Comparison of ENCODE assay signal across 15 cellular contexts in genomic region chr2:190379249-190379964, GRCh38. TPM values are rescaled to one million over a fixed set of nuclear protein-coding genes. Genes with fewer than 3 reads are reported as not detected.
DNase-seq lines count a peak whose midpoint lies in the region; ATAC-seq and TF ChIP-seq lines count a peak whose summit lies in the region.
"Had no signal": no experiment of that assay in that cellular context is flagged by ENCODE, and none has a peak within 500 bp of the region (broad histone marks: within the 10 kb centered on the region; RNA-seq: fewer than 3 reads in every experiment).

No MANE protein-coding gene starts in this region.

- no peaks in the 10 kb centered on the region for H3K9me1 ChIP-seq in IMR-90 (ENCODE audit: insufficient read depth, low read length)

- no peak overlapping the region for H3K9ac ChIP-seq in IMR-90 (ENCODE audit: low read depth, low read length)
- H3K9ac ChIP-seq: BLaER1 had no signal

- H2AK9ac ChIP-seq in IMR-90 (replicated peaks; ENCODE audit: low read depth, low read length, poor library complexity): no peak overlapping the region

- H2BK120ac ChIP-seq in IMR-90 (ENCODE audit: low read depth, low read length): no peak overlapping the region

- TF ChIP-seq CTCF in IMR-90 (conservative IDR thresholded peaks at IDR 0.05; ENCODE audit: low read depth, low read length) (no peak), VCaP (conservative IDR thresholded peaks at IDR 0.05) (no peak), left lung (IDR thresholded peaks at IDR 0.05) (no peak)

- no peak overlapping the region for H3K23ac ChIP-seq in IMR-90 (ENCODE audit: low read depth, low read length)

- H3K27ac ChIP-seq in IMR-90 (ENCODE audit: insufficient read depth, low read length) (no peak overlapping the region), VCaP (peak overlapping the region; percentile 40; the same call in 1 of the 2 replicates), left lung (peak overlapping the region in 1 of 2 donors; percentile 23)
- H3K27ac ChIP-seq: BLaER1, colonic mucosa, psoas muscle had no signal

- H3K9me3 ChIP-seq in IMR-90 (ENCODE audit: control insufficient read depth, insufficient read depth, low read length): no peaks in the 10 kb centered on the region
- no peaks in the 10 kb centered on the region for H3K9me3 ChIP-seq in left lung
- H3K9me3 ChIP-seq: BLaER1, colonic mucosa, psoas muscle had no signal

- H3K79me1 ChIP-seq in IMR-90 (ENCODE audit: low read depth in 1 of 2, low read length in 2 of 2): no peaks in the 10 kb centered on the region

- no peak for TF ChIP-seq RAD21 in IMR-90 (IDR thresholded peaks at IDR 0.05; ENCODE audit: low read length)

- POLR2A ChIA-PET in IMR-90 (lab: Charles Lee; ENCODE audit: unreplicated experiment): no interaction called here

- 0 out of 3 replicates have a peak overlapping the region, but pooled peaks have one; percentile 7 for H2BK15ac ChIP-seq in IMR-90 (ENCODE audit: low read depth, low read length)

- H3K4ac ChIP-seq in IMR-90 (ENCODE audit: low read depth, low read length): no peak overlapping the region

- intact Hi-C loops in IMR-90 (cut with micrococcal nuclease) (no loop called here), left lung (cut with DNase I) (no loop called here)

- no peak for TF ChIP-seq POLR2A in IMR-90 (IDR thresholded peaks at IDR 0.05; ENCODE audit: low read depth, low read length)

- DNase-seq in DMS153 (lab: John Stamatoyannopoulos, UW) (peak; percentile 57), IMR-90 (peak; percentile 57), left lung (peak in 1 of 2 donors; percentile 82), ACHN (no peak), T-helper 9 cell (no peak)
- DNase-seq in activated CD8-positive, alpha-beta memory T cell treated with anti-CD3 and anti-CD28 coated beads, Interleukin-2, amount 50 U/mL, for 4 hours: no peak
- DNase-seq: activated CD4-positive, alpha-beta memory T cell treated with anti-CD3 and anti-CD28 coated beads, Interleukin-2, amount 10 ng/mL, durations not matched to agents 7 days and 5 days; colonic mucosa; NCI-H1436; psoas muscle; stimulated activated CD4-positive, alpha-beta T cell treated with anti-CD3 and anti-CD28 coated beads, Interleukin-4, amount 100 ng/mL, for 4 hours; stimulated activated naive CD4-positive, alpha-beta T cell treated with Interleukin-2 at 50 U/mL for 16 hours had no signal

- H2BK20ac ChIP-seq in IMR-90 (ENCODE audit: low read depth, low read length): no peak overlapping the region

- H3K14ac ChIP-seq in IMR-90 (replicated peaks; ENCODE audit: low read depth, low read length): no peak overlapping the region

- in situ Hi-C loops in IMR-90 (cut with MboI; ENCODE audit: low sequenced_read_pairs) (loop anchor here (10.0 kb wide), 1 partner anchor 295 kb away; no protein-coding TSS in a partner anchor), ACHN (cut with HindIII; ENCODE audit: low pct_ligation_motif_present, low pct_unique_long_range_greater_than_20kb, low sequenced_read_pairs) (no loop called here)

- no peak overlapping the region for H3K4me2 ChIP-seq in IMR-90 (ENCODE audit: low read depth, low read length)
- H3K4me2 ChIP-seq: BLaER1 had no signal

- peak overlapping the region; percentile 2 for H2AFZ ChIP-seq in IMR-90 (replicated peaks; ENCODE audit: low read length, poor library complexity)

- H4K8ac ChIP-seq in IMR-90 (ENCODE audit: low read depth in 2 of 2, low read length in 2 of 2): no peak overlapping the region

- H4K20me1 ChIP-seq in IMR-90 (ENCODE audit: insufficient read depth, low read length): no peaks in the 10 kb centered on the region
- H4K20me1 ChIP-seq: BLaER1 had no signal

- no peak overlapping the region for H3K56ac ChIP-seq in IMR-90 (ENCODE audit: extremely low read depth, insufficient read depth, low read length)

- no peak overlapping the region for H4K91ac ChIP-seq in IMR-90 (ENCODE audit: insufficient read depth, low read depth, low read length)

- no peak overlapping the region for H3K4me3 ChIP-seq in IMR-90 (ENCODE audit: insufficient read depth, low read depth, low read length)
- no peak overlapping the region for H3K4me3 ChIP-seq in left lung
- H3K4me3 ChIP-seq: BLaER1, colonic mucosa, psoas muscle had no signal

- H3K36me3 ChIP-seq in IMR-90 (ENCODE audit: control insufficient read depth, insufficient read depth, low read length) (no peaks in the 10 kb centered on the region), left lung (no peaks in the 10 kb centered on the region)
- H3K36me3 ChIP-seq: BLaER1, colonic mucosa had no signal

- ATAC-seq in IMR-90 (ENCODE audit: low read depth): peak; percentile 64
- peak; percentile 95 for ATAC-seq in left lung
- ATAC-seq in GM21529 (IDR thresholded peaks at IDR 0.05; ENCODE audit: unreplicated experiment): no peak

- H4K5ac ChIP-seq in IMR-90 (ENCODE audit: low read depth, low read length): no peak overlapping the region

- no peak overlapping the region for H2BK5ac ChIP-seq in IMR-90 (ENCODE audit: low read depth, low read length, poor library complexity, severe bottlenecking)

- no TSS peak for BruUV-seq in IMR-90 (replicated peaks; lab: Mats Ljungman, UMichigan)

- CTCF ChIA-PET in IMR-90 (lab: Yijun Ruan, JAX): no interaction called here

- H3K18ac ChIP-seq in IMR-90 (ENCODE audit: low read depth, low read length): no peak overlapping the region

- no CpG with 5 or more reads among the region's 10 CpGs for WGBS in IMR-90 (ENCODE audit: extremely low coverage in 2 of 2, insufficient read length in 1 of 2), 2 experiments

- dilution Hi-C loops in IMR-90 (cut with HindIII; ENCODE audit: low sequenced_read_pairs, unreplicated experiment): no loop called here

- no peak overlapping the region for H2AK5ac ChIP-seq in IMR-90 (ENCODE audit: low read depth, low read length)

- no peaks in the 10 kb centered on the region for H3K27me3 ChIP-seq in IMR-90 (ENCODE audit: control insufficient read depth, insufficient read depth, low read length)
- H3K27me3 ChIP-seq in left lung: no peaks in the 10 kb centered on the region
- H3K27me3 ChIP-seq: BLaER1, colonic mucosa had no signal

- H3K4me1 ChIP-seq in IMR-90 (ENCODE audit: control insufficient read depth, insufficient read depth, low read length) (no peaks in the 10 kb centered on the region), left lung (no peaks in the 10 kb centered on the region)
- H3K4me1 ChIP-seq: BLaER1, colonic mucosa, psoas muscle had no signal

TF ChIP-seq in IMR-90, 13 proteins besides CTCF, POLR2A, EP300 and RAD21:
- TF ChIP-seq BHLHE40 (IDR thresholded peaks at IDR 0.05; ENCODE audit: low read depth, low read length): no peak
- no peak for TF ChIP-seq USF2 (IDR thresholded peaks at IDR 0.05; ENCODE audit: low read depth, low read length)
- TF ChIP-seq FOS (IDR thresholded peaks at IDR 0.05; ENCODE audit: low read depth, low read length): no peak
- TF ChIP-seq NFE2L2 (IDR thresholded peaks at IDR 0.05; ENCODE audit: low read depth, low read length): no peak
- no peak for TF ChIP-seq CEBPB (IDR thresholded peaks at IDR 0.05; ENCODE audit: low read depth, low read length)
- no peak for TF ChIP-seq ELK1 (IDR thresholded peaks at IDR 0.05; ENCODE audit: borderline replicate concordance, low read depth, low read length)
- no peak for TF ChIP-seq RCOR1 (IDR thresholded peaks at IDR 0.05; ENCODE audit: insufficient replicate concordance, low read length)
- TF ChIP-seq MXI1 (IDR thresholded peaks at IDR 0.05; ENCODE audit: borderline replicate concordance, low read depth, low read length): no peak
- TF ChIP-seq RFX5 (IDR thresholded peaks at IDR 0.05; ENCODE audit: low read depth, low read length): no peak
- no peak for TF ChIP-seq SMC3 (IDR thresholded peaks at IDR 0.05; ENCODE audit: low read depth, low read length)
- no peak for TF ChIP-seq MAFK (IDR thresholded peaks at IDR 0.05; ENCODE audit: low read depth, low read length)

RNA-seq across cellular contexts. Expression of gene MFSD6, which starts 28.7 kb away (rescaled TPM):
- total RNA-seq in IMR-90 (2012; rRNA removed) (7.7 and 8.1 TPM in 2 replicates), left lung (10 to 100 TPM; 38.2 to 46.6 TPM)
- polyA plus RNA-seq in IMR-90 (2012; rRNA removed): 4.0 and 4.2 TPM in 2 replicates
- 2.7 and 4.8 TPM in 2 replicates for polyA plus RNA-seq in IMR-90 (2012; cell fraction: cytosol; rRNA removed)
- 1.6 and 5.3 TPM in 2 replicates for polyA plus RNA-seq in IMR-90 (2012; cell fraction: nucleus; rRNA removed; ENCODE audit: low replicate concordance)

RNA-seq across cellular contexts. Expression of gene INPP1, which starts 36.0 kb away (rescaled TPM):
- total RNA-seq in IMR-90 (2012; rRNA removed) (3.6 and 4.1 TPM in 2 replicates), left lung (10 to 100 TPM; 21.0 to 25.0 TPM)
- polyA plus RNA-seq in IMR-90 (2012; rRNA removed): 10.1 and 10.7 TPM in 2 replicates
- polyA plus RNA-seq in IMR-90 (2012; cell fraction: cytosol; rRNA removed): 3.0 and 5.1 TPM in 2 replicates
- 6.9 and 28.7 TPM in 2 replicates for polyA plus RNA-seq in IMR-90 (2012; cell fraction: nucleus; rRNA removed; ENCODE audit: low replicate concordance)

RNA-seq across cellular contexts. Expression of gene HIBCH, which starts 59.8 kb away (rescaled TPM):
- total RNA-seq in IMR-90 (2012; rRNA removed) (8.8 and 15.6 TPM in 2 replicates), left lung (10 to 100 TPM; 31.8 to 32.9 TPM)
- polyA plus RNA-seq in IMR-90 (2012; rRNA removed): 8.3 and 11.9 TPM in 2 replicates
- 1.2 and 1.7 TPM in 2 replicates for polyA plus RNA-seq in IMR-90 (2012; cell fraction: cytosol; rRNA removed)
- 1.0 and 10.0 TPM in 2 replicates for polyA plus RNA-seq in IMR-90 (2012; cell fraction: nucleus; rRNA removed; ENCODE audit: low replicate concordance)

Comparison
In these comparisons a context has a peak if more than half of its experiments do, and no peak if none do; other contexts are left out.
1. DNase-seq: peak in DMS153 (single experiment) and IMR-90 (single experiment); none in activated CD8-positive, alpha-beta memory T cell treated with anti-CD3 and anti-CD28 coated beads, Interleukin-2, amount 50 U/mL, for 4 hours (single experiment), ACHN (single experiment) and T-helper 9 cell (single experiment).